Comparison of ENCODE assay signal across 15 cellular contexts in the genomic region with DNA sequence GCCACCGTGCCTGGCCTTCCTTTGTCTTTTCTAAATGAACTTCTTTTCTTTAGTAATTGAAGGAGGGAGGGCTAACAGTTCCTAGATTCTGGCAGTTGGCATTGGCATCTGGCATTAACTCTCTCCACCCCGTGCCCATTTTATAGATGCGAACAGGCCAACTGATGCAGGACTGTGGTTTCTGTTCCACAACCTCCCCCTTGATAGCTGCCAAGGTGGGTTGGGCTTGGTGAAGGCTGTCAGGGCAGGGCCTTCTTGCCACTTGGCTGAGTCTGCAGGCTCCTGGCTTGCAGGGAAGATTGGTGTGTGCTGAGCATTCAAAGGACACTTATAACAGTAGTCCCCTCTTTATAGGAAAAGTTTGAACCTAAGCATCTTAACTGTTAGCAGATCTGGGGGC. TPM values are rescaled to one million over a fixed set of nuclear protein-coding genes. Genes with fewer than 3 reads are reported as not detected.
DNase-seq lines count a peak whose midpoint lies in the region; ATAC-seq and TF ChIP-seq lines count a peak whose summit lies in the region.
"Had no signal": no experiment of that assay in that cellular context is flagged by ENCODE, and none has a peak within 500 bp of the region (broad histone marks: within the 10 kb centered on the region; RNA-seq: fewer than 3 reads in every experiment).

No MANE protein-coding gene starts in this region.

- no CpG with 5 or more reads among the region's 3 CpGs for WGBS in mesenchymal stem cell

- CTCF ChIA-PET in CD4-positive, alpha-beta T cell (lab: Charles Lee): no interaction called here

- H4K8ac ChIP-seq in mesenchymal stem cell (ENCODE audit: low read length): peak overlapping the region; percentile 28

- peak overlapping the region in 1 of 2 experiments; percentile 54 for H3K18ac ChIP-seq in mesenchymal stem cell (ENCODE audit: low read depth in 1 of 2, low read length in 2 of 2)

- H3K9me3 ChIP-seq in CD4-positive, alpha-beta T cell (ENCODE audit: control insufficient read depth, low read length): no peaks in the 10 kb centered on the region
- H3K9me3 ChIP-seq in mesenchymal stem cell (ENCODE audit: control insufficient read depth, low read length): no peaks in the 10 kb centered on the region
- H3K9me3 ChIP-seq: heart right ventricle had no signal

- no peaks in the 10 kb centered on the region for H3K9me3 Mint-ChIP-seq in CD4-positive, alpha-beta T cell
- H3K9me3 Mint-ChIP-seq in HFFc6: no peaks in the 10 kb centered on the region
- H3K9me3 Mint-ChIP-seq in activated T-cell treated with anti-CD3 and anti-CD28 coated beads, Interleukin-2, amount 50 U/mL, for 4 hours: no peaks in the 10 kb centered on the region
- H3K9me3 Mint-ChIP-seq: activated naive CD8-positive, alpha-beta T cell treated with anti-CD3 and anti-CD28 coated beads for 36 hours had no signal

- H2AK5ac ChIP-seq in mesenchymal stem cell (ENCODE audit: low read length, severe bottlenecking): no peak overlapping the region

- H4K91ac ChIP-seq in mesenchymal stem cell (ENCODE audit: low read length): no peak overlapping the region

- no peak overlapping the region for H3K4me2 ChIP-seq in mesenchymal stem cell (ENCODE audit: low read length, poor library complexity, severe bottlenecking)

- H3K4ac ChIP-seq in mesenchymal stem cell (ENCODE audit: low read depth in 1 of 2, low read length in 2 of 2): no peak overlapping the region

- POLR2A ChIA-PET in CD4-positive, alpha-beta T cell (lab: Charles Lee): no interaction called here

- peak overlapping the region; percentile 55 for H3K27ac Mint-ChIP-seq in CD4-positive, alpha-beta T cell
- peak overlapping the region; percentile 91 for H3K27ac Mint-ChIP-seq in HFFc6
- H3K27ac Mint-ChIP-seq: activated CD8-positive, alpha-beta memory T cell treated with anti-CD3 and anti-CD28 coated beads, Interleukin-2, amount 10 ng/mL, durations not matched to agents 7 days and 5 days; nephron progenitor cell had no signal

- no peak overlapping the region for H2BK12ac ChIP-seq in mesenchymal stem cell (ENCODE audit: low read length in 2 of 2)

- intact Hi-C loops in CD4-positive, alpha-beta T cell (cut with DNase I, micrococcal nuclease): no loop called here

- no peak for TF ChIP-seq CTCF in CD4-positive, alpha-beta T cell (IDR thresholded peaks at IDR 0.05)
- TF ChIP-seq CTCF in HFFc6 (IDR thresholded peaks at IDR 0.05) (no peak), coronary artery (IDR thresholded peaks at IDR 0.05) (no peak)

- H3K4me3 ChIP-seq in mesenchymal stem cell (ENCODE audit: insufficient read depth in 1 of 2, low read depth in 1 of 2, low read length in 2 of 2): no peak overlapping the region
- H3K4me3 ChIP-seq in coronary artery: no peak overlapping the region
- H3K4me3 ChIP-seq: heart right ventricle had no signal

- H2AFZ ChIP-seq in mesenchymal stem cell (ENCODE audit: low read depth, low read length): no peak overlapping the region

- no peak overlapping the region for H3K9ac ChIP-seq in mesenchymal stem cell (ENCODE audit: low read length)

- H2BK120ac ChIP-seq in mesenchymal stem cell (ENCODE audit: low read depth, low read length): no peak overlapping the region

- H3K4me1 ChIP-seq in mesenchymal stem cell (ENCODE audit: control insufficient read depth, insufficient read depth, low read depth, low read length): peaks cover 17% of the 10 kb centered on the region

- no peak overlapping the region for H3K23ac ChIP-seq in mesenchymal stem cell (ENCODE audit: low read length in 2 of 2)

- H2BK15ac ChIP-seq in mesenchymal stem cell (ENCODE audit: low read depth, poor library complexity, severe bottlenecking): no peak overlapping the region

- no peak overlapping the region for H2BK5ac ChIP-seq in mesenchymal stem cell (ENCODE audit: low read depth, low read length, poor library complexity, severe bottlenecking)

- ATAC-seq in CD4-positive, alpha-beta T cell (ENCODE audit: poor library complexity): no peak
- ATAC-seq in activated T-cell treated with anti-CD3 and anti-CD28 coated beads, Interleukin-2, amount 50 U/mL, for 4 hours: no peak
- ATAC-seq: activated CD8-positive, alpha-beta memory T cell treated with anti-CD3 and anti-CD28 coated beads, Interleukin-2, amount 10 ng/mL, durations not matched to agents 7 days and 5 days; heart right ventricle had no signal

- no peaks in the 10 kb centered on the region for H3K36me3 Mint-ChIP-seq in CD4-positive, alpha-beta T cell (ENCODE audit: low read depth)
- H3K36me3 Mint-ChIP-seq in HFFc6 (ENCODE audit: low read depth): no peaks in the 10 kb centered on the region
- no peaks in the 10 kb centered on the region for H3K36me3 Mint-ChIP-seq in activated T-cell treated with anti-CD3 and anti-CD28 coated beads, Interleukin-2, amount 50 U/mL, for 4 hours (ENCODE audit: insufficient read depth)
- H3K36me3 Mint-ChIP-seq: activated CD8-positive, alpha-beta memory T cell treated with anti-CD3 and anti-CD28 coated beads, Interleukin-2, amount 10 ng/mL, durations not matched to agents 7 days and 5 days; activated naive CD8-positive, alpha-beta T cell treated with anti-CD3 and anti-CD28 coated beads for 36 hours had no signal

- no peaks in the 10 kb centered on the region for H3K36me3 ChIP-seq in mesenchymal stem cell (ENCODE audit: control insufficient read depth in 1 of 2, insufficient read depth in 2 of 2, low read depth in 1 of 2, low read length in 2 of 2)
- H3K36me3 ChIP-seq: heart right ventricle had no signal

- H3K27me3 ChIP-seq in CD4-positive, alpha-beta T cell (ENCODE audit: control insufficient read depth, insufficient read depth, low read length): no peaks in the 10 kb centered on the region
- H3K27me3 ChIP-seq in mesenchymal stem cell (ENCODE audit: control insufficient read depth in 1 of 2, insufficient read depth in 1 of 2, low read length in 2 of 2): peaks cover 0 to 18% of the 10 kb centered on the region in 2 experiments

- H3K4me3 Mint-ChIP-seq in CD4-positive, alpha-beta T cell: no peak overlapping the region
- peak overlapping the region; percentile 56 for H3K4me3 Mint-ChIP-seq in HFFc6
- H3K4me3 Mint-ChIP-seq in activated T-cell treated with anti-CD3 and anti-CD28 coated beads, Interleukin-2, amount 50 U/mL, for 4 hours: no peak overlapping the region
- H3K4me3 Mint-ChIP-seq: activated CD8-positive, alpha-beta memory T cell treated with anti-CD3 and anti-CD28 coated beads, Interleukin-2, amount 10 ng/mL, durations not matched to agents 7 days and 5 days; activated naive CD8-positive, alpha-beta T cell treated with anti-CD3 and anti-CD28 coated beads for 36 hours; nephron progenitor cell had no signal

- H3K79me1 ChIP-seq in mesenchymal stem cell (replicated peaks; ENCODE audit: low read length, poor library complexity, severe bottlenecking): no peaks in the 10 kb centered on the region

- no peak for DNase-seq in CD4-positive, alpha-beta T cell
- no peak for DNase-seq in HFFc6
- DNase-seq in RPMI8226: peak; percentile 80
- no peak for DNase-seq in mesenchymal stem cell
- DNase-seq in NCI-H2196 (lab: John Stamatoyannopoulos, UW; ENCODE audit: unreplicated experiment): no peak
- DNase-seq in activated T-cell treated with anti-CD3 and anti-CD28 coated beads, Interleukin-2, amount 50 U/mL, for 4 hours: no peak
- no peak for DNase-seq in coronary artery (ENCODE audit: low spot score)
- no peak for DNase-seq in GM19240 (ENCODE audit: insufficient read length, low spot score)
- DNase-seq: activated CD8-positive, alpha-beta memory T cell treated with anti-CD3 and anti-CD28 coated beads, Interleukin-2, amount 10 ng/mL, durations not matched to agents 7 days and 5 days; activated naive CD8-positive, alpha-beta T cell treated with anti-CD3 and anti-CD28 coated beads for 36 hours; heart right ventricle; NCI-H1092 treated with DMSO at 0.1 percent for 48 hours; NCI-H446; nephron progenitor cell had no signal

- no peaks in the 10 kb centered on the region for H3K27me3 Mint-ChIP-seq in CD4-positive, alpha-beta T cell
- no peaks in the 10 kb centered on the region; the same call in 1 of the 2 replicates for H3K27me3 Mint-ChIP-seq in HFFc6 (ENCODE audit: insufficient read depth)
- H3K27me3 Mint-ChIP-seq in activated T-cell treated with anti-CD3 and anti-CD28 coated beads, Interleukin-2, amount 50 U/mL, for 4 hours (ENCODE audit: low read depth): no peaks in the 10 kb centered on the region
- H3K27me3 Mint-ChIP-seq: activated CD8-positive, alpha-beta memory T cell treated with anti-CD3 and anti-CD28 coated beads, Interleukin-2, amount 10 ng/mL, durations not matched to agents 7 days and 5 days; activated naive CD8-positive, alpha-beta T cell treated with anti-CD3 and anti-CD28 coated beads for 36 hours had no signal

- no peak overlapping the region for H3K14ac ChIP-seq in mesenchymal stem cell (ENCODE audit: low read length in 2 of 2)

- H3K27ac ChIP-seq in CD4-positive, alpha-beta T cell (ENCODE audit: low read depth, low read length): no peak overlapping the region
- peak overlapping the region; percentile 93 for H3K27ac ChIP-seq in mesenchymal stem cell (ENCODE audit: low read length, poor library complexity, severe bottlenecking)
- no peak overlapping the region for H3K27ac ChIP-seq in coronary artery
- H3K27ac ChIP-seq: epithelial cell of prostate, heart right ventricle had no signal

- H3K4me1 Mint-ChIP-seq in CD4-positive, alpha-beta T cell (ENCODE audit: low read depth): peaks cover 21% of the 10 kb centered on the region
- peaks cover 15% of the 10 kb centered on the region for H3K4me1 Mint-ChIP-seq in HFFc6 (ENCODE audit: low read depth)
- peaks cover 3% of the 10 kb centered on the region for H3K4me1 Mint-ChIP-seq in activated T-cell treated with anti-CD3 and anti-CD28 coated beads, Interleukin-2, amount 50 U/mL, for 4 hours (ENCODE audit: low read depth)

RNA-seq across cellular contexts. Expression of gene SOWAHD, which starts 4.3 kb away (rescaled TPM):
- under 1 TPM; 0.25 to 0.44 TPM for total RNA-seq in CD4-positive, alpha-beta T cell
- under 1 TPM in 5 of 6 experiments, not detected in 1; 0.12 to 0.29 (median 0.24) TPM for total RNA-seq in HFFc6 (2021; fragmentation: NEBNext Ultra II Directional; extraction: Animal tissue kit (Norgen Biotek cat#: 25700))
- 0.35 TPM for polyA plus RNA-seq in mesenchymal stem cell (2013, experiment 1 of 2)
- polyA plus RNA-seq in mesenchymal stem cell (2013, experiment 2 of 2): 0.29 TPM
- under 1 TPM in 2 of 3 donors, not detected in 1; 0.14 to 0.18 TPM for total RNA-seq in activated T-cell treated with anti-CD3 and anti-CD28 coated beads, Interleukin-2, amount 50 U/mL, for 4 hours

RNA-seq across cellular contexts. Expression of gene RPL39, which starts 28.7 kb away (rescaled TPM):
- total RNA-seq in CD4-positive, alpha-beta T cell: 1,000 to 10,000 TPM; 3,712 to 3,978 TPM
- total RNA-seq in HFFc6 (2021; fragmentation: NEBNext Ultra II Directional; extraction: Animal tissue kit (Norgen Biotek cat#: 25700)): 1,000 to 10,000 TPM; 1,260 to 1,533 (median 1,345) TPM
- 6,089 TPM for polyA plus RNA-seq in mesenchymal stem cell (2013, experiment 1 of 2)
- 6,065 TPM for polyA plus RNA-seq in mesenchymal stem cell (2013, experiment 2 of 2)
- total RNA-seq in activated T-cell treated with anti-CD3 and anti-CD28 coated beads, Interleukin-2, amount 50 U/mL, for 4 hours: 1,000 to 10,000 TPM; 2,097 to 2,146 (median 2,130) TPM
